1 cellular context compared by ENCODE assay signal in the genomic region with DNA sequence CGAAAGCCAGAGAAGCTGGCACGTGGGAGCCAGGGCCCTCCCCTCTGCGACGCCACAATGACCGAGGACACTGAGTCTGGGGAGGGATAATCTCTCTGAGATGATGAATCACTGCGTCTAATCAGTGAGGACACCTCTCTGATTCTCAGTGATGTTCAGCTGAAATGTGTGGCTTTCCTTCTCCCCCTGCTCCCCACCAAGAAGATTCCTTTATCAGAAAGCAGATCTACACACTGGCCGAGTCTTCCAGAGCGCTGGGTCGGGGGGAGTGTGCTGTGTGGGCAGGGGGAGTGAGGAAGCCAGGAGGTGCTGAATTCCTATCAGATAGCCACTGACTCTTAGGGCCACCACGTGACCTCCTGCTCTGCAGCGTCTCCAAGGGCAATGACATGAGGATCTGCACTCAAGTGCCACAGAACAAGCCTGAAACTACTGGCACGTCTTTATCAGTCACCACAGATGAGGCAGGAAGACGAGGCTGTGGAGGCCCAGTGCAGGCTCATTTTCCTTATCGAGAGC.
TF ChIP-seq lines count a peak whose summit lies in the region.

No MANE protein-coding gene starts in this region.

TF ChIP-seq in H1, 55 proteins besides CTCF, POLR2A, EP300 and RAD21:
- TF ChIP-seq CBX5 (IDR thresholded peaks at IDR 0.05; ENCODE audit: low read depth, low read length) (no peak), MAFK (IDR thresholded peaks at IDR 0.05; ENCODE audit: low read depth, low read length) (no peak), POLR2AphosphoS5 (IDR thresholded peaks at IDR 0.05; ENCODE audit: low read depth, low read length) (peak; percentile 38; the same call in 1 of the 2 replicates), RNF2 (IDR thresholded peaks at IDR 0.05; ENCODE audit: borderline replicate concordance, low read depth, low read length, missing control alignments, poor library complexity, severe bottlenecking) (no peak), CREB1 (IDR thresholded peaks at IDR 0.05) (no peak), SAP30 (IDR thresholded peaks at IDR 0.05; ENCODE audit: insufficient read depth, insufficient replicate concordance, low read length) (no peak), KDM5A (IDR thresholded peaks at IDR 0.05; ENCODE audit: low read length) (no peak), HDAC2 (IDR thresholded peaks at IDR 0.05; ENCODE audit: borderline replicate concordance in 1 of 2, low read depth in 2 of 2, low read length in 2 of 2) (no peak)
